Comparison of ENCODE assay signal across 14 cellular contexts in the genomic region with DNA sequence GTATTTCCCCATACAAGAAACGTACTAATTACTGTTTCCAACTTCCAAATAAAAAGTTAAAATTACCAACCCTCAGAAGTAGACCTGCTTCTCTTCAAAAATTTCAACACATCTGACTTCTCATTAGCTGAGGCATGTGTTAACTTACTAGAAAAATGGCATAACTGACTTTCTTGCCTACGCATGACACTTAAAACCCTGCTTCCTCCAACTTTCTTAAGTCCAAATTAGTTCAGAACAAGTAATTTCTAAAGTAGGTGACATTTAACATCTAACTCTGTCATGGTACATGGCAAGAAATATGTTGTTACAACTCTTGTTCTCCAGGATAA. TPM values are rescaled to one million over a fixed set of nuclear protein-coding genes. Genes with fewer than 3 reads are reported as not detected.
DNase-seq lines count a peak whose midpoint lies in the region; ATAC-seq, FAIRE-seq and TF ChIP-seq lines count a peak whose summit lies in the region.
"Had no signal": no experiment of that assay in that cellular context is flagged by ENCODE, and none has a peak within 500 bp of the region (broad histone marks: within the 10 kb centered on the region; RNA-seq: fewer than 3 reads in every experiment).

No MANE protein-coding gene starts in this region.

- peaks cover 96% of the 10 kb centered on the region for H3K4me1 ChIP-seq in DOHH2 (ENCODE audit: control insufficient read depth, low read length)
- H3K4me1 ChIP-seq in neutrophil (ENCODE audit: control insufficient read depth in 1 of 2, insufficient read depth in 1 of 2, low read depth in 1 of 2, low read length in 1 of 2), result peaks cover 71 to 74% of the 10 kb centered on the region in 2 experiments

- peak overlapping the region; percentile 59 to 87 (median 76) for H3K27ac Mint-ChIP-seq in CD14-positive monocyte
- H3K27ac Mint-ChIP-seq in T-helper 17 cell, result peak overlapping the region; percentile 96
- H3K27ac Mint-ChIP-seq in nephron progenitor cell, result no peak overlapping the region

- H3K9me3 Mint-ChIP-seq in CD14-positive monocyte (no peaks in the 10 kb centered on the region), nephron progenitor cell (no peaks in the 10 kb centered on the region)

- ATAC-seq in T-helper 17 cell, result no peak
- no peak for ATAC-seq in GM21367 (IDR thresholded peaks at IDR 0.05; ENCODE audit: unreplicated experiment)
- ATAC-seq in GM19351 (IDR thresholded peaks at IDR 0.05; ENCODE audit: unreplicated experiment), result no peak

- TF ChIP-seq CTCF in CD14-positive monocyte (IDR thresholded peaks at IDR 0.05) (no peak), DOHH2 (IDR thresholded peaks at IDR 0.05; ENCODE audit: low read depth, low read length, poor library complexity, severe bottlenecking) (no peak), neutrophil (IDR thresholded peaks at IDR 0.05) (no peak), nephron progenitor cell (IDR thresholded peaks at IDR 0.05) (no peak)

- H3K27me3 ChIP-seq in DOHH2 (ENCODE audit: control insufficient read depth, low read length) (no peaks in the 10 kb centered on the region), neutrophil (no peaks in the 10 kb centered on the region)
- H3K27me3 ChIP-seq: SJSA1 had no signal

- H3K4me2 ChIP-seq in DOHH2 (ENCODE audit: low read length), result peak overlapping the region; percentile 92

- H3K36me3 ChIP-seq in DOHH2 (ENCODE audit: control insufficient read depth, low read length) (peaks cover 20% of the 10 kb centered on the region), neutrophil (no peaks in the 10 kb centered on the region)

- peak overlapping the region; percentile 84; the same call in 1 of the 2 replicates for H3K4me3 ChIP-seq in DOHH2 (ENCODE audit: low read length)
- peak overlapping the region in 1 of 2 experiments; percentile 11 for H3K4me3 ChIP-seq in neutrophil (ENCODE audit: low read depth in 1 of 2, low read length in 1 of 2)
- H3K4me3 ChIP-seq: SJSA1 had no signal

- H3K9me2 ChIP-seq in DOHH2 (replicated peaks; ENCODE audit: control insufficient read depth, low read length), result no peaks in the 10 kb centered on the region

- H3F3A ChIP-seq in DOHH2 (ENCODE audit: control insufficient read depth, insufficient read depth), result peaks cover 27% of the 10 kb centered on the region

- intact Hi-C loops in CD14-positive monocyte (cut with micrococcal nuclease), result loop anchor here in 1 of 2 donors (10.0 kb wide), 2 partner anchors 52 to 322 kb away; no protein-coding TSS in a partner anchor

- peak overlapping the region in 1 of 2 donors; percentile 21 for H3K4me3 Mint-ChIP-seq in CD14-positive monocyte
- H3K4me3 Mint-ChIP-seq in T-helper 17 cell, result peak overlapping the region; percentile 63
- H3K4me3 Mint-ChIP-seq in nephron progenitor cell, result no peak overlapping the region

- peaks cover 96% of the 10 kb centered on the region for H3K79me2 ChIP-seq in DOHH2 (ENCODE audit: control insufficient read depth, low read length)

- H3K9me3 ChIP-seq in DOHH2 (ENCODE audit: control insufficient read depth, insufficient read depth, low read length) (no peaks in the 10 kb centered on the region), T-helper 17 cell (ENCODE audit: control insufficient read depth, low read length, poor library complexity, severe bottlenecking) (no peaks in the 10 kb centered on the region), neutrophil (no peaks in the 10 kb centered on the region)
- H3K9me3 ChIP-seq: SJSA1 had no signal

- FAIRE-seq in GM12892 (lab: Jason Lieb, UNC), result no peak

- no peak for DNase-seq in CD14-positive monocyte (ENCODE audit: low spot score)
- DNase-seq in T-helper 17 cell, result no peak
- no peak for DNase-seq in nephron progenitor cell
- no peak for DNase-seq in GM12892 (ENCODE audit: insufficient read length)
- DNase-seq: amygdala; GOT3; NCI-H774; stimulated activated CD4-positive, alpha-beta T cell treated with anti-CD3 and anti-CD28 coated beads, Interleukin-4, amount 100 ng/mL, for 24 hours had no signal

- no peak overlapping the region for H3K27ac ChIP-seq in DOHH2 (ENCODE audit: low read depth, low read length)
- peak overlapping the region; percentile 67 for H3K27ac ChIP-seq in neutrophil
- H3K27ac ChIP-seq: C4-2B, SJSA1 had no signal

- H3K4me1 Mint-ChIP-seq in CD14-positive monocyte (peaks cover 82% of the 10 kb centered on the region), T-helper 17 cell (peaks cover 62% of the 10 kb centered on the region), nephron progenitor cell (peaks cover 84% of the 10 kb centered on the region)

- H3K27me3 Mint-ChIP-seq in CD14-positive monocyte (ENCODE audit: low read depth in 3 of 3) (peaks cover 0 to 2% (median 0%) of the 10 kb centered on the region in 3 donors), T-helper 17 cell (no peaks in the 10 kb centered on the region), nephron progenitor cell (ENCODE audit: low read depth, poor library complexity) (peaks cover 5% of the 10 kb centered on the region)

- H3K36me3 Mint-ChIP-seq in CD14-positive monocyte (peaks cover 3 to 8% of the 10 kb centered on the region in 2 donors), T-helper 17 cell (ENCODE audit: low read depth) (no peaks in the 10 kb centered on the region), nephron progenitor cell (ENCODE audit: low read depth) (no peaks in the 10 kb centered on the region)

- H4K20me1 ChIP-seq in DOHH2 (ENCODE audit: control insufficient read depth, insufficient read depth, low read depth, low read length), result peaks cover 66% of the 10 kb centered on the region

- no peak for TF ChIP-seq POLR2A in GM12892 (IDR thresholded peaks at IDR 0.05; ENCODE audit: low read depth, low read length)

RNA-seq across cellular contexts. Expression of gene USP7, which starts 6.7 kb away (rescaled TPM):
- 1 to 10 TPM; 2.4 to 4.1 TPM for polyA plus RNA-seq in CD14-positive monocyte
- total RNA-seq in T-helper 17 cell, result 100 to 1,000 TPM; 259 to 282 TPM
- polyA plus RNA-seq in GM12892 (2012; ENCODE audit: missing spikeins), result 74.4 TPM
